In genomic region chr7:135204876-135205275, GRCh38 we compare ENCODE assay signal across 32 cellular contexts. TPM values are rescaled to one million over a fixed set of nuclear protein-coding genes. Genes with fewer than 3 reads are reported as not detected.
DNase-seq lines count a peak whose midpoint lies in the region; ATAC-seq, FAIRE-seq and TF ChIP-seq lines count a peak whose summit lies in the region.
"Had no signal": no experiment of that assay in that cellular context is flagged by ENCODE, and none has a peak within 500 bp of the region (broad histone marks: within the 10 kb centered on the region; RNA-seq: fewer than 3 reads in every experiment).

No MANE protein-coding gene starts in this region.

- H3K27me3 ChIP-seq in BLaER1 (no peaks in the 10 kb centered on the region), astrocyte (ENCODE audit: insufficient read depth, low read length) (no peaks in the 10 kb centered on the region), aorta (ENCODE audit: control insufficient read depth in 1 of 2, insufficient read depth in 2 of 2, low read length in 1 of 2) (no peaks in the 10 kb centered on the region)
- H3K27me3 ChIP-seq: Peyer's patch, suprapubic skin, uterus had no signal

- H3K9me3 ChIP-seq in BLaER1 (no peaks in the 10 kb centered on the region), astrocyte (ENCODE audit: insufficient read depth, low read depth, low read length) (no peaks in the 10 kb centered on the region), aorta (ENCODE audit: control insufficient read depth, low read length) (no peaks in the 10 kb centered on the region)
- H3K9me3 ChIP-seq: Peyer's patch, suprapubic skin, uterus had no signal

- peaks cover 32% of the 10 kb centered on the region for H3K36me3 ChIP-seq in BLaER1
- peaks cover 7% of the 10 kb centered on the region for H3K36me3 ChIP-seq in astrocyte (ENCODE audit: insufficient read depth, low read length)
- peaks cover 0 to 6% of the 10 kb centered on the region in 2 donors for H3K36me3 ChIP-seq in aorta (ENCODE audit: control insufficient read depth in 1 of 2, insufficient read depth in 2 of 2, low read length in 1 of 2)
- H3K36me3 ChIP-seq: uterus had no signal

- intact Hi-C loops in aorta (cut with DNase I) = no loop called here

- no peaks in the 10 kb centered on the region for H3K9me3 Mint-ChIP-seq in astrocyte (ENCODE audit: unreplicated experiment)
- H3K9me3 Mint-ChIP-seq: activated naive CD4-positive, alpha-beta T cell treated with anti-CD3 and anti-CD28 coated beads, Interleukin-2, amount 50 U/mL, for 24 hours; CD8-positive, alpha-beta T cell; GM23338 had no signal

- no peak overlapping the region for H3K4me3 ChIP-seq in BLaER1
- H3K4me3 ChIP-seq in astrocyte (ENCODE audit: insufficient read depth, low read depth, low read length) = no peak overlapping the region
- no peak overlapping the region for H3K4me3 ChIP-seq in aorta (ENCODE audit: low read length in 2 of 2)
- H3K4me3 ChIP-seq: GM23338, Peyer's patch, suprapubic skin, uterus had no signal

- H3K4me2 ChIP-seq in BLaER1 (peak overlapping the region; percentile 74), astrocyte (ENCODE audit: low read length) (peak overlapping the region; percentile 2)
- H3K4me2 ChIP-seq: GM23338 had no signal

- WGBS in aorta, 2 donors = 54 to 69% methylated on average over 5 of the region's 5 CpGs

- DNase-seq in astrocyte (ENCODE audit: low read depth) (peak; percentile 48), omental fat pad (ENCODE audit: low spot score) (no peak), aorta (no peak), activated gamma-delta T cell (lab: John Stamatoyannopoulos, UW) (no peak)
- DNase-seq in NK-92 treated with Interleukin-12 subunit alpha and Interleukin-12 subunit beta, amount 100 ng/mL, for 24 hours (lab: John Stamatoyannopoulos, UW) = no peak
- DNase-seq: 8988T; activated CD4-positive, alpha-beta T cell treated with anti-CD3 and anti-CD28 coated beads, Interleukin-2, amount 50 U/mL, for 48 hours; activated CD8-positive, alpha-beta memory T cell treated with anti-CD3 and anti-CD28 coated beads, Interleukin-2, amount 50 U/mL, for 4 hours; AML-193; CD8-positive, alpha-beta T cell; cerebellar nuclear complex; DMS 273 treated with DMSO at 0.1 percent for 48 hours; head of caudate nucleus; NCI-H1694; Peyer's patch; stimulated activated CD4-positive, alpha-beta T cell treated with anti-CD3 and anti-CD28 coated beads, Interleukin-15, amount 100 ng/mL, for 24 hours; stimulated activated naive CD4-positive, alpha-beta T cell; T-helper 1 cell; uterus had no signal

- TF ChIP-seq CTCF in astrocyte (IDR thresholded peaks at IDR 0.05; ENCODE audit: insufficient read depth, low read depth, low read length) (no peak), omental fat pad (IDR thresholded peaks at IDR 0.05) (no peak)

- peaks cover 10% of the 10 kb centered on the region for H3K36me3 Mint-ChIP-seq in astrocyte (ENCODE audit: low read depth, unreplicated experiment)

- H3K4me1 ChIP-seq in BLaER1 = peaks cover 83% of the 10 kb centered on the region
- peaks cover 26% of the 10 kb centered on the region for H3K4me1 ChIP-seq in astrocyte (ENCODE audit: insufficient read depth, low read length)
- peaks cover 0 to 4% of the 10 kb centered on the region in 2 donors for H3K4me1 ChIP-seq in aorta (ENCODE audit: control insufficient read depth in 1 of 2, insufficient read depth in 2 of 2, low read length in 2 of 2)
- H3K4me1 ChIP-seq: uterus had no signal

- H3K27ac Mint-ChIP-seq in astrocyte (ENCODE audit: unreplicated experiment) = no peak overlapping the region
- H3K27ac Mint-ChIP-seq: activated naive CD4-positive, alpha-beta T cell treated with anti-CD3 and anti-CD28 coated beads, Interleukin-2, amount 50 U/mL, for 24 hours; CD8-positive, alpha-beta T cell; GM23338 had no signal

- peaks cover 7% of the 10 kb centered on the region for H3K79me2 ChIP-seq in astrocyte (ENCODE audit: insufficient read depth, low read length)
- H3K79me2 ChIP-seq: parathyroid adenoma had no signal

- H4K20me1 ChIP-seq in BLaER1 (no peaks in the 10 kb centered on the region), astrocyte (ENCODE audit: insufficient read depth, low read length) (peaks cover 16% of the 10 kb centered on the region)

- H3K9ac ChIP-seq in BLaER1 = no peak overlapping the region; the same call in 1 of the 2 replicates
- no peak overlapping the region for H3K9ac ChIP-seq in astrocyte (ENCODE audit: low read length)
- H3K9ac ChIP-seq: parathyroid adenoma had no signal

- no peaks in the 10 kb centered on the region for H3K27me3 Mint-ChIP-seq in astrocyte (ENCODE audit: low read depth, unreplicated experiment)
- H3K27me3 Mint-ChIP-seq: activated naive CD4-positive, alpha-beta T cell treated with anti-CD3 and anti-CD28 coated beads, Interleukin-2, amount 50 U/mL, for 24 hours had no signal

- H3K4me1 Mint-ChIP-seq in astrocyte (ENCODE audit: low read depth, unreplicated experiment) = peaks cover 22% of the 10 kb centered on the region

- ATAC-seq in esophagus mucosa = peak; percentile 69
- peak; percentile 55 for ATAC-seq in omental fat pad (ENCODE audit: low FRiP score)
- ATAC-seq in GM18870 (IDR thresholded peaks at IDR 0.05; ENCODE audit: unreplicated experiment) = no peak
- ATAC-seq in aorta (ENCODE audit: low FRiP score) = no peak
- ATAC-seq: CD8-positive, alpha-beta T cell; GM23338; HepG2 had no signal

- peak overlapping the region; percentile 72; the same call in 1 of the 2 replicates for H3K27ac ChIP-seq in BLaER1
- no peak overlapping the region for H3K27ac ChIP-seq in astrocyte (ENCODE audit: low read depth, low read length)
- peak overlapping the region in 1 of 2 donors; percentile 65 for H3K27ac ChIP-seq in aorta (ENCODE audit: low read depth in 1 of 2, low read length in 2 of 2)
- H3K27ac ChIP-seq: parathyroid adenoma, Peyer's patch, suprapubic skin, uterus had no signal

- H3K4me3 Mint-ChIP-seq in astrocyte (ENCODE audit: unreplicated experiment) = no peak overlapping the region
- H3K4me3 Mint-ChIP-seq: activated naive CD4-positive, alpha-beta T cell treated with anti-CD3 and anti-CD28 coated beads, Interleukin-2, amount 50 U/mL, for 24 hours; CD8-positive, alpha-beta T cell; GM23338 had no signal

- no peak overlapping the region for H2AFZ ChIP-seq in astrocyte (ENCODE audit: low read depth, low read length)
- H2AFZ ChIP-seq: GM23338, parathyroid adenoma had no signal

- no peak for FAIRE-seq in astrocyte (lab: Jason Lieb, UNC)
- FAIRE-seq: GM12892, HepG2 had no signal

RNA-seq across cellular contexts. Expression of gene WDR91, which starts 6.5 kb away (rescaled TPM):
- total RNA-seq in astrocyte (5.5 and 6.6 TPM in 2 replicates), esophagus mucosa (28.8 TPM), omental fat pad (10 to 100 TPM in 3 of 4 donors, 1 to 10 TPM in 1; 9.8 to 51.9 (median 10.3) TPM), aorta (10 to 100 TPM; 16.6 to 41.4 TPM)
- polyA plus RNA-seq in aorta = 10 to 100 TPM; 12.6 to 37.8 TPM

RNA-seq across cellular contexts. Expression of gene STRA8, which starts 28.8 kb away (rescaled TPM):
- not detected in 2 replicates for total RNA-seq in astrocyte
- not detected for total RNA-seq in esophagus mucosa
- not detected for total RNA-seq in omental fat pad
- total RNA-seq in aorta = not detected
- polyA plus RNA-seq in aorta = not detected
- total RNA-seq: CD8-positive, alpha-beta T cell; dermis microvascular lymphatic vessel endothelial cell; GM23338; HepG2; LHCN-M2; Peyer's patch; SK-MEL-5; uterus had no signal
- polyA plus RNA-seq: GM23338, HepG2, neural cell had no signal

RNA-seq across cellular contexts. Expression of gene CYREN, which starts 34.4 kb away (rescaled TPM):
- total RNA-seq in astrocyte (31.0 and 33.7 TPM in 2 replicates), esophagus mucosa (39.6 TPM), omental fat pad (10 to 100 TPM; 24.6 to 50.8 (median 29.6) TPM), aorta (10 to 100 TPM; 22.7 to 31.7 TPM)
- 10 to 100 TPM; 17.8 to 26.0 TPM for polyA plus RNA-seq in aorta

RNA-seq across cellular contexts. Expression of gene TMEM140, which starts 57.0 kb away (rescaled TPM):
- total RNA-seq in astrocyte = 0.27 and 0.62 TPM in 2 replicates
- 1.4 TPM for total RNA-seq in esophagus mucosa
- total RNA-seq in omental fat pad = 100 to 1,000 TPM in 1 of 4 donors, 10 to 100 TPM in 3; 25.9 to 106 (median 62.1) TPM
- 10 to 100 TPM; 12.0 to 32.4 TPM for total RNA-seq in aorta
- 10 to 100 TPM; 10.9 to 21.1 TPM for polyA plus RNA-seq in aorta
- total RNA-seq: GM23338 had no signal

Comparison
In these comparisons a context has a peak if more than half of its experiments do, and no peak if none do; other contexts are left out.
1. ATAC-seq: peak in esophagus mucosa (single experiment) and omental fat pad (single experiment); none in GM18870 (single experiment) and aorta (single experiment).